19 cellular contexts compared by ENCODE assay signal in genomic region chr19:10083911-10084310, GRCh38. TPM values are rescaled to one million over a fixed set of nuclear protein-coding genes. Genes with fewer than 3 reads are reported as not detected.
DNase-seq lines count a peak whose midpoint lies in the region; ATAC-seq and TF ChIP-seq lines count a peak whose summit lies in the region.
"Had no signal": no experiment of that assay in that cellular context is flagged by ENCODE, and none has a peak within 500 bp of the region (broad histone marks: within the 10 kb centered on the region; RNA-seq: fewer than 3 reads in every experiment).

No MANE protein-coding gene starts in this region.

- POLR2A ChIA-PET in activated CD8-positive, alpha-beta T cell treated with anti-CD3 and anti-CD28 coated beads, Interleukin-2, amount 10 ng/mL, durations not matched to agents 7 days and 5 days (lab: Charles Lee), result interaction anchor here (0.8 kb wide), 1 partner anchor 168 kb away, joined by 3 read pairs; the partner anchor contains the start of gene MRPL4
- POLR2A ChIA-PET in activated CD8-positive, alpha-beta T cell treated with anti-CD3 and anti-CD28 coated beads for 36 hours (lab: Charles Lee), result interaction anchor here (0.6 to 3.3 kb wide), 5 partner anchors 23 to 429 kb away, joined by 3 to 13 read pairs (median 4); partner anchors contain the start of gene PPAN
- POLR2A ChIA-PET in WTC11 (lab: Charles Lee), result interaction anchor here (0.6 kb wide), 1 partner anchor 14 kb away, joined by 3 read pairs; no protein-coding TSS in a partner anchor
- POLR2A ChIA-PET in naive thymus-derived CD8-positive, alpha-beta T cell (lab: Charles Lee), result interaction anchor here (0.6 to 1.9 kb wide), 4 partner anchors 11 to 59 kb away, joined by 3 to 7 read pairs (median 4); partner anchors contain the start of gene PPAN

- H3K4me3 Mint-ChIP-seq in activated CD8-positive, alpha-beta T cell treated with anti-CD3 and anti-CD28 coated beads, Interleukin-2, amount 10 ng/mL, durations not matched to agents 7 days and 5 days, result no peak overlapping the region
- H3K4me3 Mint-ChIP-seq in activated CD8-positive, alpha-beta T cell treated with anti-CD3 and anti-CD28 coated beads for 36 hours, result no peak overlapping the region
- H3K4me3 Mint-ChIP-seq in WTC11 (no peak overlapping the region), type B pancreatic cell (peak overlapping the region; percentile 16)
- peak overlapping the region in 4 of 10 donors; percentile 3 to 39 (median 20) for H3K4me3 Mint-ChIP-seq in naive thymus-derived CD8-positive, alpha-beta T cell

- peaks cover 14% of the 10 kb centered on the region for H3K4me1 Mint-ChIP-seq in activated CD8-positive, alpha-beta T cell treated with anti-CD3 and anti-CD28 coated beads, Interleukin-2, amount 10 ng/mL, durations not matched to agents 7 days and 5 days (ENCODE audit: low read depth)
- H3K4me1 Mint-ChIP-seq in activated CD8-positive, alpha-beta T cell treated with anti-CD3 and anti-CD28 coated beads for 36 hours (ENCODE audit: low read depth), result peaks cover 13% of the 10 kb centered on the region
- H3K4me1 Mint-ChIP-seq in WTC11 (peaks cover 8% of the 10 kb centered on the region; the same call in 1 of the 2 replicates), type B pancreatic cell (ENCODE audit: unreplicated experiment) (no peaks in the 10 kb centered on the region)
- peaks cover 6 to 13% (median 9%) of the 10 kb centered on the region in 4 donors for H3K4me1 Mint-ChIP-seq in naive thymus-derived CD8-positive, alpha-beta T cell

- H3K36me3 Mint-ChIP-seq in activated CD8-positive, alpha-beta T cell treated with anti-CD3 and anti-CD28 coated beads, Interleukin-2, amount 10 ng/mL, durations not matched to agents 7 days and 5 days (ENCODE audit: low read depth), result peaks cover 12% of the 10 kb centered on the region
- H3K36me3 Mint-ChIP-seq in activated CD8-positive, alpha-beta T cell treated with anti-CD3 and anti-CD28 coated beads for 36 hours (ENCODE audit: low read depth), result peaks cover 5% of the 10 kb centered on the region
- no peaks in the 10 kb centered on the region for H3K36me3 Mint-ChIP-seq in WTC11
- H3K36me3 Mint-ChIP-seq in naive thymus-derived CD8-positive, alpha-beta T cell, result peaks cover 0 to 8% (median 0%) of the 10 kb centered on the region in 3 donors
- no peaks in the 10 kb centered on the region for H3K36me3 Mint-ChIP-seq in type B pancreatic cell

- no peak for TF ChIP-seq CTCF in activated CD8-positive, alpha-beta T cell treated with anti-CD3 and anti-CD28 coated beads for 36 hours (IDR thresholded peaks at IDR 0.05)
- no peak for TF ChIP-seq CTCF in WTC11 (IDR thresholded peaks at IDR 0.05)
- no peak for TF ChIP-seq CTCF in type B pancreatic cell (conservative IDR thresholded peaks at IDR 0.05)

- no peak for ATAC-seq in activated CD8-positive, alpha-beta T cell treated with anti-CD3 and anti-CD28 coated beads, Interleukin-2, amount 10 ng/mL, durations not matched to agents 7 days and 5 days
- no peak for ATAC-seq in activated CD8-positive, alpha-beta T cell treated with anti-CD3 and anti-CD28 coated beads for 36 hours
- ATAC-seq in WTC11, result no peak
- ATAC-seq in naive thymus-derived CD8-positive, alpha-beta T cell, result no peak
- no peak for ATAC-seq in HG02870 (IDR thresholded peaks at IDR 0.05; ENCODE audit: unreplicated experiment)
- ATAC-seq in HG03439 (IDR thresholded peaks at IDR 0.05; ENCODE audit: unreplicated experiment), result no peak
- ATAC-seq: GM12878, HepG2 had no signal

- DNase-seq in activated CD8-positive, alpha-beta T cell treated with anti-CD3 and anti-CD28 coated beads, Interleukin-2, amount 10 ng/mL, durations not matched to agents 7 days and 5 days, result no peak
- no peak for DNase-seq in activated CD8-positive, alpha-beta T cell treated with anti-CD3 and anti-CD28 coated beads for 36 hours
- no peak for DNase-seq in WTC11 (ENCODE audit: low spot score)
- no peak for DNase-seq in naive thymus-derived CD8-positive, alpha-beta T cell
- DNase-seq in type B pancreatic cell (ENCODE audit: extremely low spot score, unreplicated experiment), result no peak
- no peak for DNase-seq in ureter (ENCODE audit: low spot score)
- DNase-seq: 8988T; CD8-positive, alpha-beta memory T cell; COR-L47; DMS 273 treated with DMSO at 0.1 percent for 48 hours; DMS53; DND-41; EL; KG1 had no signal

- intact Hi-C loops in activated CD8-positive, alpha-beta T cell treated with anti-CD3 and anti-CD28 coated beads for 36 hours (cut with micrococcal nuclease), result no loop called here

- CTCF ChIA-PET in activated CD8-positive, alpha-beta T cell treated with anti-CD3 and anti-CD28 coated beads, Interleukin-2, amount 10 ng/mL, durations not matched to agents 7 days and 5 days (lab: Charles Lee), result interaction anchor here (1.3 kb wide), 1 partner anchor 10 kb away, joined by 4 read pairs; no protein-coding TSS in a partner anchor
- CTCF ChIA-PET in activated CD8-positive, alpha-beta T cell treated with anti-CD3 and anti-CD28 coated beads for 36 hours (lab: Charles Lee), result interaction anchor here (0.8 to 1.6 kb wide), 5 partner anchors 10 to 152 kb away, joined by 3 read pairs; no protein-coding TSS in a partner anchor
- CTCF ChIA-PET in WTC11 (lab: Charles Lee), result interaction anchor here (0.6 to 1.3 kb wide), 3 partner anchors 16 to 175 kb away, joined by 3 to 4 read pairs (median 3); no protein-coding TSS in a partner anchor

- H3K27ac Mint-ChIP-seq in activated CD8-positive, alpha-beta T cell treated with anti-CD3 and anti-CD28 coated beads, Interleukin-2, amount 10 ng/mL, durations not matched to agents 7 days and 5 days, result peak overlapping the region; percentile 8
- H3K27ac Mint-ChIP-seq in activated CD8-positive, alpha-beta T cell treated with anti-CD3 and anti-CD28 coated beads for 36 hours, result no peak overlapping the region
- H3K27ac Mint-ChIP-seq in WTC11, result no peak overlapping the region
- H3K27ac Mint-ChIP-seq in naive thymus-derived CD8-positive, alpha-beta T cell, result peak overlapping the region in 8 of 10 donors; percentile 1 to 77 (median 54)
- no peak overlapping the region for H3K27ac Mint-ChIP-seq in type B pancreatic cell

- H3K27me3 Mint-ChIP-seq in activated CD8-positive, alpha-beta T cell treated with anti-CD3 and anti-CD28 coated beads, Interleukin-2, amount 10 ng/mL, durations not matched to agents 7 days and 5 days (ENCODE audit: low read depth), result no peaks in the 10 kb centered on the region
- H3K27me3 Mint-ChIP-seq in activated CD8-positive, alpha-beta T cell treated with anti-CD3 and anti-CD28 coated beads for 36 hours, result no peaks in the 10 kb centered on the region
- H3K27me3 Mint-ChIP-seq in WTC11 (ENCODE audit: low read depth) (peaks cover 31% of the 10 kb centered on the region), type B pancreatic cell (peaks cover 27% of the 10 kb centered on the region)
- H3K27me3 Mint-ChIP-seq in naive thymus-derived CD8-positive, alpha-beta T cell, result no peaks in the 10 kb centered on the region
- H3K27me3 Mint-ChIP-seq: CD8-positive, alpha-beta memory T cell had no signal

- H3K9me3 Mint-ChIP-seq in activated CD8-positive, alpha-beta T cell treated with anti-CD3 and anti-CD28 coated beads, Interleukin-2, amount 10 ng/mL, durations not matched to agents 7 days and 5 days (ENCODE audit: insufficient read depth), result no peaks in the 10 kb centered on the region
- H3K9me3 Mint-ChIP-seq in activated CD8-positive, alpha-beta T cell treated with anti-CD3 and anti-CD28 coated beads for 36 hours, result no peaks in the 10 kb centered on the region
- H3K9me3 Mint-ChIP-seq in WTC11 (no peaks in the 10 kb centered on the region), type B pancreatic cell (no peaks in the 10 kb centered on the region)
- H3K9me3 Mint-ChIP-seq in naive thymus-derived CD8-positive, alpha-beta T cell, result no peaks in the 10 kb centered on the region
- H3K9me3 Mint-ChIP-seq: CD8-positive, alpha-beta memory T cell; IgD-negative memory B cell had no signal

RNA-seq across cellular contexts. Expression of gene SHFL, which starts 2.2 kb away (rescaled TPM):
- 10 to 100 TPM; 81.2 to 89.5 TPM for total RNA-seq in activated CD8-positive, alpha-beta T cell treated with anti-CD3 and anti-CD28 coated beads, Interleukin-2, amount 10 ng/mL, durations not matched to agents 7 days and 5 days
- total RNA-seq in activated CD8-positive, alpha-beta T cell treated with anti-CD3 and anti-CD28 coated beads for 36 hours, result 10 to 100 TPM; 45.6 to 49.5 TPM
- total RNA-seq in WTC11 (2021), result 22.5 to 28.4 TPM (median 23.0 TPM) in 3 replicates
- 100 to 1,000 TPM; 109 to 113 TPM for total RNA-seq in naive thymus-derived CD8-positive, alpha-beta T cell
- 10 to 100 TPM; 32.0 to 51.3 (median 34.6) TPM for polyA plus RNA-seq in naive thymus-derived CD8-positive, alpha-beta T cell
- 16.8 and 18.9 TPM in 2 replicates for total RNA-seq in type B pancreatic cell (ENCODE audit: low replicate concordance)
- total RNA-seq in ureter, result 44.6 TPM

RNA-seq across cellular contexts. Expression of gene ANGPTL6, which starts 18.6 kb away (rescaled TPM):
- total RNA-seq in activated CD8-positive, alpha-beta T cell treated with anti-CD3 and anti-CD28 coated beads, Interleukin-2, amount 10 ng/mL, durations not matched to agents 7 days and 5 days, result 1 to 10 TPM; 3.7 to 3.9 TPM
- 10 to 100 TPM; 11.8 to 12.0 TPM for total RNA-seq in activated CD8-positive, alpha-beta T cell treated with anti-CD3 and anti-CD28 coated beads for 36 hours
- total RNA-seq in WTC11 (2021), result 0.21 to 0.30 TPM (median 0.28 TPM) in 3 replicates
- 1 to 10 TPM; 1.3 to 1.8 TPM for total RNA-seq in naive thymus-derived CD8-positive, alpha-beta T cell
- polyA plus RNA-seq in naive thymus-derived CD8-positive, alpha-beta T cell, result under 1 TPM; 0.54 to 0.82 (median 0.65) TPM
- 0.27 TPM in 1 of 2 replicates, not detected in the other for total RNA-seq in type B pancreatic cell (ENCODE audit: low replicate concordance)
- total RNA-seq in ureter, result 0.81 TPM

RNA-seq across cellular contexts. Expression of gene PPAN, which starts 22.3 kb away (rescaled TPM):
- total RNA-seq in activated CD8-positive, alpha-beta T cell treated with anti-CD3 and anti-CD28 coated beads, Interleukin-2, amount 10 ng/mL, durations not matched to agents 7 days and 5 days, result 100 to 1,000 TPM; 107 to 121 TPM
- total RNA-seq in activated CD8-positive, alpha-beta T cell treated with anti-CD3 and anti-CD28 coated beads for 36 hours, result 100 to 1,000 TPM; 165 to 171 TPM
- total RNA-seq in WTC11 (2021) (74.1 to 83.7 TPM (median 80.8 TPM) in 3 replicates), type B pancreatic cell (ENCODE audit: low replicate concordance) (59.2 and 62.4 TPM in 2 replicates), ureter (78.6 TPM)
- total RNA-seq in naive thymus-derived CD8-positive, alpha-beta T cell, result 100 to 1,000 TPM; 109 to 122 TPM
- polyA plus RNA-seq in naive thymus-derived CD8-positive, alpha-beta T cell, result 10 to 100 TPM; 15.7 to 42.7 (median 25.8) TPM

RNA-seq across cellular contexts. Expression of gene P2RY11, which starts 27.6 kb away (rescaled TPM):
- total RNA-seq in activated CD8-positive, alpha-beta T cell treated with anti-CD3 and anti-CD28 coated beads, Interleukin-2, amount 10 ng/mL, durations not matched to agents 7 days and 5 days, result 10 to 100 TPM; 50.4 to 53.6 TPM
- total RNA-seq in activated CD8-positive, alpha-beta T cell treated with anti-CD3 and anti-CD28 coated beads for 36 hours, result 10 to 100 TPM; 59.0 to 62.1 TPM
- total RNA-seq in WTC11 (2021) (21.0 to 21.5 TPM (median 21.2 TPM) in 3 replicates), type B pancreatic cell (ENCODE audit: low replicate concordance) (22.7 and 26.0 TPM in 2 replicates), ureter (25.6 TPM)
- total RNA-seq in naive thymus-derived CD8-positive, alpha-beta T cell, result 10 to 100 TPM; 61.4 to 68.0 TPM
- 1 to 10 TPM; 2.2 to 4.2 (median 2.9) TPM for polyA plus RNA-seq in naive thymus-derived CD8-positive, alpha-beta T cell

RNA-seq across cellular contexts. Expression of gene EIF3G, which starts 35.8 kb away (rescaled TPM):
- 100 to 1,000 TPM; 229 to 241 TPM for total RNA-seq in activated CD8-positive, alpha-beta T cell treated with anti-CD3 and anti-CD28 coated beads, Interleukin-2, amount 10 ng/mL, durations not matched to agents 7 days and 5 days
- 100 to 1,000 TPM; 275 to 286 TPM for total RNA-seq in activated CD8-positive, alpha-beta T cell treated with anti-CD3 and anti-CD28 coated beads for 36 hours
- total RNA-seq in WTC11 (2021), result 318 to 333 TPM (median 323 TPM) in 3 replicates
- 100 to 1,000 TPM; 363 to 378 TPM for total RNA-seq in naive thymus-derived CD8-positive, alpha-beta T cell
- polyA plus RNA-seq in naive thymus-derived CD8-positive, alpha-beta T cell, result 100 to 1,000 TPM; 226 to 282 (median 269) TPM
- total RNA-seq in type B pancreatic cell (ENCODE audit: low replicate concordance), result 179 and 215 TPM in 2 replicates
- total RNA-seq in ureter, result 238 TPM

Comparison
In these comparisons a context has a peak if more than half of its experiments do, and no peak if none do; other contexts are left out.
1. H3K27ac Mint-ChIP-seq: peak in activated CD8-positive, alpha-beta T cell treated with anti-CD3 and anti-CD28 coated beads, Interleukin-2, amount 10 ng/mL, durations not matched to agents 7 days and 5 days (single experiment) and naive thymus-derived CD8-positive, alpha-beta T cell (8 of 10); none in activated CD8-positive, alpha-beta T cell treated with anti-CD3 and anti-CD28 coated beads for 36 hours (single experiment), WTC11 (single experiment) and type B pancreatic cell (single experiment).